In genomic region chr15:44842883-44843282, GRCh38 we compare ENCODE assay signal across 7 cellular contexts.
DNase-seq lines count a peak whose midpoint lies in the region; ATAC-seq, FAIRE-seq and TF ChIP-seq lines count a peak whose summit lies in the region.
"Not testable (repeated sequence)": the region's sequence is repeated elsewhere in the genome, so short reads cannot be mapped to it uniquely, and the experiment has no call there.

No MANE protein-coding gene starts in this region.

- H3K36me3 ChIP-seq in mammary epithelial cell (ENCODE audit: insufficient read depth, low read length); pancreas; stomach: not testable (repeated sequence)

- peak; percentile 44 for FAIRE-seq in GM12892 (lab: Jason Lieb, UNC)
- FAIRE-seq in pancreas (lab: Jason Lieb, UNC) = not testable (repeated sequence)

- not testable (repeated sequence) for H3K4me3 Mint-ChIP-seq in activated CD4-positive, alpha-beta T cell treated with anti-CD3 and anti-CD28 coated beads, Interleukin-2, amount 10 ng/mL, durations not matched to agents 7 days and 5 days

- not testable (repeated sequence) for H3K9me3 ChIP-seq in mammary epithelial cell (replicated peaks; ENCODE audit: insufficient read depth, low read length); pancreas; stomach

- H3K4me1 ChIP-seq in mammary epithelial cell (ENCODE audit: insufficient read depth, low read length); pancreas; stomach: not testable (repeated sequence)

- not testable (repeated sequence) for H3K9ac ChIP-seq in mammary epithelial cell (ENCODE audit: insufficient read depth, low read length)

- H3K27ac Mint-ChIP-seq in activated CD4-positive, alpha-beta T cell treated with anti-CD3 and anti-CD28 coated beads, Interleukin-2, amount 10 ng/mL, durations not matched to agents 7 days and 5 days = peak overlapping the region; percentile 13

- CTCF ChIA-PET in activated CD4-positive, alpha-beta T cell treated with anti-CD3 and anti-CD28 coated beads, Interleukin-2, amount 10 ng/mL, durations not matched to agents 7 days and 5 days (lab: Charles Lee); mammary epithelial cell (lab: Charles Lee; ENCODE audit: low non-redundant PET): not testable (repeated sequence)

- POLR2A ChIA-PET in activated CD4-positive, alpha-beta T cell treated with anti-CD3 and anti-CD28 coated beads, Interleukin-2, amount 10 ng/mL, durations not matched to agents 7 days and 5 days (lab: Charles Lee) = not testable (repeated sequence)

- not testable (repeated sequence) for H3K27me3 ChIP-seq in mammary epithelial cell (ENCODE audit: insufficient read depth, low read length); pancreas; stomach

- not testable (repeated sequence) for TF ChIP-seq EP300 in stomach (IDR thresholded peaks at IDR 0.05)

- not testable (repeated sequence) for H3K4me3 ChIP-seq in mammary epithelial cell (replicated peaks in 1 of 3; ENCODE audit: insufficient read depth in 1 of 3, low read depth in 2 of 3, low read length in 3 of 3); fibroblast of pulmonary artery (replicated peaks; ENCODE audit: low read depth, low read length); pancreas; stomach

- not testable (repeated sequence) for TF ChIP-seq POLR2A in GM12892 (IDR thresholded peaks at IDR 0.05; ENCODE audit: low read depth, low read length); stomach (IDR thresholded peaks at IDR 0.05)

- not testable (repeated sequence) for H4K20me1 ChIP-seq in mammary epithelial cell (ENCODE audit: insufficient read depth, low read length)

- H3K27ac ChIP-seq in mammary epithelial cell (ENCODE audit: insufficient read depth, low read depth, low read length) = not testable (repeated sequence)
- H3K27ac ChIP-seq in pancreas (peak overlapping the region in 2 of 4 donors; percentile 13 to 44), stomach (peak overlapping the region in 1 of 5 donors; percentile 46)

- H3K27me3 Mint-ChIP-seq in activated CD4-positive, alpha-beta T cell treated with anti-CD3 and anti-CD28 coated beads, Interleukin-2, amount 10 ng/mL, durations not matched to agents 7 days and 5 days = not testable (repeated sequence)

- in situ Hi-C loops in mammary epithelial cell (cut with MboI; ENCODE audit: low sequenced_read_pairs in 2 of 2) = not testable (repeated sequence)

- WGBS in mammary epithelial cell (ENCODE audit: low coverage, missing lambda C conversion rate) = 13% methylated on average over 6 of the region's 6 CpGs
- 48 to 50% methylated on average over 6 of the region's 6 CpGs for WGBS in pancreas, 2 donors
- WGBS in stomach, 5 donors = 57 to 72% (median 59%) methylated on average over 6 of the region's 6 CpGs

- not testable (repeated sequence) for H3K9me3 Mint-ChIP-seq in activated CD4-positive, alpha-beta T cell treated with anti-CD3 and anti-CD28 coated beads, Interleukin-2, amount 10 ng/mL, durations not matched to agents 7 days and 5 days

- dilution Hi-C loops in mammary epithelial cell (cut with HindIII; ENCODE audit: low sequenced_read_pairs) = not testable (repeated sequence)

- not testable (repeated sequence) for H3K36me3 Mint-ChIP-seq in activated CD4-positive, alpha-beta T cell treated with anti-CD3 and anti-CD28 coated beads, Interleukin-2, amount 10 ng/mL, durations not matched to agents 7 days and 5 days (ENCODE audit: low read depth)

- intact Hi-C loops in mammary epithelial cell (cut with micrococcal nuclease); pancreas (cut with DNase I); stomach (cut with DNase I; ENCODE audit: low total_unique reads): not testable (repeated sequence)

- not testable (repeated sequence) for H3K4me1 Mint-ChIP-seq in activated CD4-positive, alpha-beta T cell treated with anti-CD3 and anti-CD28 coated beads, Interleukin-2, amount 10 ng/mL, durations not matched to agents 7 days and 5 days

- peak; percentile 64 to 79 (median 68) for ATAC-seq in pancreas

- TF ChIP-seq CTCF in mammary epithelial cell (conservative IDR thresholded peaks at IDR 0.05 in 1 of 2, IDR thresholded peaks at IDR 0.05 in 1 of 2; ENCODE audit: extremely low read depth in 1 of 2, insufficient read depth in 1 of 2, low read depth in 1 of 2, low read length in 2 of 2); fibroblast of pulmonary artery (IDR thresholded peaks at IDR 0.05; ENCODE audit: low read length, missing control alignments); pancreas (IDR thresholded peaks at IDR 0.05); stomach (IDR thresholded peaks at IDR 0.05): not testable (repeated sequence)

- peak overlapping the region; percentile 75 for H2AFZ ChIP-seq in mammary epithelial cell (ENCODE audit: low read depth, low read length)

- not testable (repeated sequence) for BruUV-seq in mammary epithelial cell (replicated peaks; lab: Mats Ljungman, UMichigan)

- H3K4me2 ChIP-seq in mammary epithelial cell (ENCODE audit: insufficient read depth, low read depth, low read length) = not testable (repeated sequence)

- DNase-seq in GM12892 (ENCODE audit: insufficient read length); activated CD4-positive, alpha-beta T cell treated with anti-CD3 and anti-CD28 coated beads, Interleukin-2, amount 10 ng/mL, durations not matched to agents 7 days and 5 days; mammary epithelial cell: not testable (repeated sequence)
- peak; percentile 24 for DNase-seq in astrocyte of the hippocampus (ENCODE audit: low read depth, low spot score)
- peak; percentile 7 for DNase-seq in fibroblast of pulmonary artery (ENCODE audit: low read depth)
- peak in 5 of 6 donors; percentile 12 to 74 (median 60) for DNase-seq in pancreas
- peak; percentile 79 for DNase-seq in stomach

- H3K79me2 ChIP-seq in mammary epithelial cell (ENCODE audit: insufficient read depth, low read length) = not testable (repeated sequence)
